1 cellular context compared by ENCODE assay signal in the genomic region with DNA sequence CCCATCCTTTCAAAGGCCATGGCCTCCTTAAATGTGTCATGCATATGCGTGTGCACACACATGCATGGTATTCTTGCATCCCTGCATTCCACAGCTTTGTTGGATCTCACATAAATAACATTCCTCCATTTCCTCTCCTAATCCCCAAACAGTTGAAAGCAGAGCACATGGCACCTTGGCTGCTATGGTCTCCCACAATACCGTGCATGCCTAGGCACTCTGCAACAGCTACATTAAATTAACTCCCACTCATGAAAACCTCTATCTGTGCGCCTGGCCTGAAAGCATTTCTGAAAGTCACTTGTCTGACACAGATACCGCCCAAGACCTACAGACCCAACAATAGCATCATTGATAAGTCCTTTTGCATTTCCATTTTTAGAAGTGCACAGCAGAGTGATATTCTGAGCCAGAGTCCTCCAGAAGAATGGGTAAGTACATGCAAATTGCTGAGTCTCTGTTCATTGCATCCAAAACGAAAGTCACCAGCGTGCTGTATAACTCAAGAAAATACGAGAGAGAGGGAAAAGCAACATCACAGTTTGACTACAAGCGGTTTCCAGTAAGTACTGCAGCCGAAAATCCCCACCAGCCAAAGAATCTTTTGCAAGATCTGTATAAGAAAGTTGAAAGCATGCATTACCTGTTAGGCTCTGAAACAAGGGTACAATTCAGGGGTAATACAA.
TF ChIP-seq lines count a peak whose summit lies in the region.

No MANE protein-coding gene starts in this region.

TF ChIP-seq in H1, 55 proteins besides CTCF, POLR2A, EP300 and RAD21:
- TF ChIP-seq RBBP5 (IDR thresholded peaks at IDR 0.05; ENCODE audit: borderline replicate concordance, low read depth, low read length) (no peak), SP4 (IDR thresholded peaks at IDR 0.05; ENCODE audit: low read length) (no peak), SRF (IDR thresholded peaks at IDR 0.05; ENCODE audit: low read depth, low read length) (no peak), FOSL1 (IDR thresholded peaks at IDR 0.05; ENCODE audit: insufficient read depth, low read depth, low read length) (no peak), CEBPB (IDR thresholded peaks at IDR 0.05; ENCODE audit: low read depth, low read length) (no peak), TEAD4 (IDR thresholded peaks at IDR 0.05; ENCODE audit: low read depth, low read length) (0 out of 2 replicates have a peak, but pooled peaks have one; percentile 51), SAP30 (IDR thresholded peaks at IDR 0.05; ENCODE audit: insufficient read depth, insufficient replicate concordance, low read length) (no peak), BRCA1 (IDR thresholded peaks at IDR 0.05; ENCODE audit: low read depth, low read length) (no peak)
- TF ChIP-seq, protein P1, sequence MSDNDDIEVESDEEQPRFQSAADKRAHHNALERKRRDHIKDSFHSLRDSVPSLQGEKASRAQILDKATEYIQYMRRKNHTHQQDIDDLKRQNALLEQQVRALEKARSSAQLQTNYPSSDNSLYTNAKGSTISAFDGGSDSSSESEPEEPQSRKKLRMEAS (IDR thresholded peaks at IDR 0.05) = 0 out of 2 replicates have a peak, but pooled peaks have one; percentile 35
